16 cellular contexts compared by ENCODE assay signal in the genomic region with DNA sequence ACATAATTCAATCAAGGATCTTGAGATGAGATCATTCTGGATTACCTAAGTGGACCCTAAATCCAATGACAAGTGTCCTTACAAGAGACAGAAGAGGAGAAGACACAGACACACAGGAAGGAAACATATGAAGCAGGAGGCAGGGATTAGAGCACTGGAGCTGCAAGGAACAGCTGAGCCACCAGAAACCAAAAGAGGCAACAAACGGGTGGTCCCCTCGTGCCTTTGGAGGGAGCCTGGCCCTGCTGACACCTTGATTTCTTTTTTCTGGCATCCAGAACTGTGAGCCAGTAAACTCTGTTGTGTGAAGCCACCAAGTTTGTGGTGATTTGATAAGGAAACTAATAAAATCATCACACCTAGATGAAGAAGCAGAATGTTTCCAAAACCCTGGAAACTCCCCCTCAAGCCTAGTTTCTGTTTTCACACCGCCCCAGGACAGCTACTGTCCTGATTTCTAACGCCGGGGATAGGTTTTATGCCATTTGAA.
A peak's percentile ranks its signal among the peaks of the same experiment; 100 is the strongest.
DNase-seq lines count a peak whose midpoint lies in the region; ATAC-seq, FAIRE-seq and TF ChIP-seq lines count a peak whose summit lies in the region.
"Had no signal": no experiment of that assay in that cellular context is flagged by ENCODE, and none has a peak within 500 bp of the region (broad histone marks: within the 10 kb centered on the region; RNA-seq: fewer than 3 reads in every experiment).

No MANE protein-coding gene starts in this region.

- no peak overlapping the region for H3K14ac ChIP-seq in mesenchymal stem cell (ENCODE audit: low read length in 2 of 2)

- WGBS in heart right ventricle, 2 donors: 52 to 58% methylated on average over 5 of the region's 5 CpGs
- WGBS in mesenchymal stem cell: 64% methylated on average over 5 of the region's 5 CpGs

- H3K27ac ChIP-seq in heart right ventricle: peak overlapping the region in 8 of 10 donors; percentile 9 to 81 (median 43)
- peak overlapping the region; percentile 24 for H3K27ac ChIP-seq in astrocyte (ENCODE audit: low read depth, low read length)
- H3K27ac ChIP-seq in mesenchymal stem cell (ENCODE audit: low read length, poor library complexity, severe bottlenecking): no peak overlapping the region
- peak overlapping the region; percentile 50 for H3K27ac ChIP-seq in uterus
- no peak overlapping the region for H3K27ac ChIP-seq in PC-3 (ENCODE audit: low read length)
- H3K27ac ChIP-seq: epithelial cell of prostate, neutrophil had no signal

- H2BK5ac ChIP-seq in mesenchymal stem cell (ENCODE audit: low read depth, low read length, poor library complexity, severe bottlenecking): no peak overlapping the region

- H3K9me2 ChIP-seq in PC-3 (replicated peaks; ENCODE audit: low read length): no peaks in the 10 kb centered on the region

- H3K36me3 Mint-ChIP-seq in astrocyte (ENCODE audit: low read depth, unreplicated experiment): no peaks in the 10 kb centered on the region

- H3K4me3 ChIP-seq in heart right ventricle (peak overlapping the region in 5 of 10 donors; percentile 16 to 31 (median 30)), astrocyte (ENCODE audit: insufficient read depth, low read depth, low read length) (peak overlapping the region; percentile 43), mesenchymal stem cell (ENCODE audit: insufficient read depth in 1 of 2, low read depth in 1 of 2, low read length in 2 of 2) (peak overlapping the region in 1 of 2 experiments; percentile 71), uterus (no peak overlapping the region), PC-3 (ENCODE audit: low read length) (no peak overlapping the region)
- H3K4me3 ChIP-seq: lung had no signal

- H4K91ac ChIP-seq in mesenchymal stem cell (ENCODE audit: low read length): no peak overlapping the region

- DNase-seq in heart right ventricle (no peak), left ventricle myocardium superior (no peak), astrocyte (ENCODE audit: low read depth) (no peak), mesenchymal stem cell (peak; percentile 61), uterus (no peak), amniotic stem cell (lab: John Stamatoyannopoulos, UW) (no peak), PC-3 (no peak)
- DNase-seq: AML-193, NCI-H1048 had no signal

- H3F3A ChIP-seq in PC-3 (ENCODE audit: low read length, unreplicated experiment): no peaks in the 10 kb centered on the region

- no TSS peak for BruUV-seq in PC-3 (replicated peaks; lab: Mats Ljungman, UMichigan)

- H3K79me2 ChIP-seq in astrocyte (ENCODE audit: insufficient read depth, low read length): peaks cover 5% of the 10 kb centered on the region
- no peaks in the 10 kb centered on the region for H3K79me2 ChIP-seq in PC-3 (ENCODE audit: low read length)

- H2BK15ac ChIP-seq in mesenchymal stem cell (ENCODE audit: low read depth, poor library complexity, severe bottlenecking): no peak overlapping the region

- no peak for TF ChIP-seq POLR2A in uterus (IDR thresholded peaks at IDR 0.05)

- H3K4me2 ChIP-seq in astrocyte (ENCODE audit: low read length) (peak overlapping the region; percentile 77), mesenchymal stem cell (ENCODE audit: low read length, poor library complexity, severe bottlenecking) (no peak overlapping the region), PC-3 (ENCODE audit: low read length) (no peak overlapping the region)

- no peaks in the 10 kb centered on the region for H3K36me3 ChIP-seq in heart right ventricle
- H3K36me3 ChIP-seq in astrocyte (ENCODE audit: insufficient read depth, low read length): no peaks in the 10 kb centered on the region
- H3K36me3 ChIP-seq in mesenchymal stem cell (ENCODE audit: control insufficient read depth in 1 of 2, insufficient read depth in 2 of 2, low read depth in 1 of 2, low read length in 2 of 2): no peaks in the 10 kb centered on the region
- H3K36me3 ChIP-seq in uterus: no peaks in the 10 kb centered on the region
- no peaks in the 10 kb centered on the region for H3K36me3 ChIP-seq in PC-3 (ENCODE audit: low read depth, low read length)
- H3K36me3 ChIP-seq: neutrophil had no signal

- TF ChIP-seq CTCF in heart right ventricle (IDR thresholded peaks at IDR 0.05): no peak
- no peak for TF ChIP-seq CTCF in astrocyte (IDR thresholded peaks at IDR 0.05; ENCODE audit: insufficient read depth, low read depth, low read length)
- no peak for TF ChIP-seq CTCF in uterus (IDR thresholded peaks at IDR 0.05)
- no peak for TF ChIP-seq CTCF in PC-3 (conservative IDR thresholded peaks at IDR 0.05; ENCODE audit: low read depth, low read length)

- H2AK5ac ChIP-seq in mesenchymal stem cell (ENCODE audit: low read length, severe bottlenecking): no peak overlapping the region

- CTCF ChIA-PET in PC-3 (lab: Charles Lee): no interaction called here

- H3K27me3 ChIP-seq in heart right ventricle (no peaks in the 10 kb centered on the region), astrocyte (ENCODE audit: insufficient read depth, low read length) (no peaks in the 10 kb centered on the region), mesenchymal stem cell (ENCODE audit: control insufficient read depth in 1 of 2, insufficient read depth in 1 of 2, low read length in 2 of 2) (no peaks in the 10 kb centered on the region), uterus (no peaks in the 10 kb centered on the region), PC-3 (ENCODE audit: low read length) (no peaks in the 10 kb centered on the region)

- FAIRE-seq in astrocyte (lab: Jason Lieb, UNC): no peak
- FAIRE-seq: bronchial epithelial cell had no signal

- H3K27me3 Mint-ChIP-seq in astrocyte (ENCODE audit: low read depth, unreplicated experiment): no peaks in the 10 kb centered on the region

- H3K18ac ChIP-seq in mesenchymal stem cell (ENCODE audit: low read depth in 1 of 2, low read length in 2 of 2): peak overlapping the region in 1 of 2 experiments; percentile 16

- H4K8ac ChIP-seq in mesenchymal stem cell (ENCODE audit: low read length): no peak overlapping the region

- peaks cover 0 to 60% (median 47%) of the 10 kb centered on the region in 9 donors for H3K4me1 ChIP-seq in heart right ventricle
- H3K4me1 ChIP-seq in astrocyte (ENCODE audit: insufficient read depth, low read length): peaks cover 37% of the 10 kb centered on the region
- peaks cover 13% of the 10 kb centered on the region for H3K4me1 ChIP-seq in mesenchymal stem cell (ENCODE audit: control insufficient read depth, insufficient read depth, low read depth, low read length)
- H3K4me1 ChIP-seq in uterus: peaks cover 0 to 7% of the 10 kb centered on the region in 2 donors
- H3K4me1 ChIP-seq in PC-3 (ENCODE audit: insufficient read depth, low read length): no peaks in the 10 kb centered on the region

- POLR2A ChIA-PET in PC-3 (lab: Charles Lee; ENCODE audit: unreplicated experiment): no interaction called here

- H2AFZ ChIP-seq in astrocyte (ENCODE audit: low read depth, low read length) (no peak overlapping the region), mesenchymal stem cell (ENCODE audit: low read depth, low read length) (no peak overlapping the region), PC-3 (ENCODE audit: low read length) (no peak overlapping the region)

- peaks cover 14% of the 10 kb centered on the region for H3K79me1 ChIP-seq in mesenchymal stem cell (replicated peaks; ENCODE audit: low read length, poor library complexity, severe bottlenecking)

- no peaks in the 10 kb centered on the region for H3K9me3 Mint-ChIP-seq in astrocyte (ENCODE audit: unreplicated experiment)

- no peak overlapping the region for H3K27ac Mint-ChIP-seq in astrocyte (ENCODE audit: unreplicated experiment)
- H3K27ac Mint-ChIP-seq: activated T-helper 1 cell treated with anti-CD3 and anti-CD28 coated beads, Interleukin-12 subunit alpha, Interleukin-12 subunit beta, Interleukin-2, Interleukin-4 antibody, amounts not matched to agents 30 ng/mL and 10 ng/mL and 1 ng/mL, durations not matched to agents 14 hours and 24 hours and 36 hours had no signal

- H2BK120ac ChIP-seq in mesenchymal stem cell (ENCODE audit: low read depth, low read length): no peak overlapping the region

- H3K23ac ChIP-seq in mesenchymal stem cell (ENCODE audit: low read length in 2 of 2): no peak overlapping the region

- H3K4ac ChIP-seq in mesenchymal stem cell (ENCODE audit: low read depth in 1 of 2, low read length in 2 of 2): no peak overlapping the region

- H3K4me3 Mint-ChIP-seq in astrocyte (ENCODE audit: unreplicated experiment): no peak overlapping the region
- H3K4me3 Mint-ChIP-seq: activated T-helper 1 cell treated with anti-CD3 and anti-CD28 coated beads, Interleukin-12 subunit alpha, Interleukin-12 subunit beta, Interleukin-2, Interleukin-4 antibody, amounts not matched to agents 30 ng/mL and 10 ng/mL and 1 ng/mL, durations not matched to agents 14 hours and 24 hours and 36 hours had no signal

- no peak overlapping the region for H2BK12ac ChIP-seq in mesenchymal stem cell (ENCODE audit: low read length in 2 of 2)

- H3K9ac ChIP-seq in astrocyte (ENCODE audit: low read length) (peak overlapping the region; percentile 73), mesenchymal stem cell (ENCODE audit: low read length) (peak overlapping the region; percentile 50), PC-3 (ENCODE audit: low read length) (no peak overlapping the region)

- peaks cover 2% of the 10 kb centered on the region for H4K20me1 ChIP-seq in astrocyte (ENCODE audit: insufficient read depth, low read length)
- no peaks in the 10 kb centered on the region for H4K20me1 ChIP-seq in PC-3 (ENCODE audit: low read length)

- ATAC-seq in heart right ventricle (no peak), left ventricle myocardium superior (no peak), esophagus mucosa (no peak), PC-3 (no peak)
- ATAC-seq: activated CD4-positive, CD25-positive, alpha-beta regulatory T cell treated with anti-CD3 and anti-CD28 coated beads, Interleukin-2, amount 50 U/mL, for 24 hours had no signal

- intact Hi-C loops in heart right ventricle (cut with DNase I): loop anchor here in 6 of 10 donors (5.0 to 10.0 kb wide), 5 partner anchors 53 to 115 kb away; a partner anchor contains a TSS
- intact Hi-C loops in left ventricle myocardium superior (cut with micrococcal nuclease): loop anchor here (10.0 kb wide), 1 partner anchor 63 kb away; no protein-coding TSS in a partner anchor
- intact Hi-C loops in uterus (cut with DNase I; ENCODE audit: low total_unique reads): no loop called here
- intact Hi-C loops in PC-3 (cut with micrococcal nuclease): no loop called here

- peaks cover 13% of the 10 kb centered on the region for H3K4me1 Mint-ChIP-seq in astrocyte (ENCODE audit: low read depth, unreplicated experiment)

- H3K9me3 ChIP-seq in heart right ventricle: peaks cover 0 to 5% (median 0%) of the 10 kb centered on the region in 11 donors
- H3K9me3 ChIP-seq in astrocyte (ENCODE audit: insufficient read depth, low read depth, low read length): no peaks in the 10 kb centered on the region
- H3K9me3 ChIP-seq in mesenchymal stem cell (ENCODE audit: control insufficient read depth, low read length): no peaks in the 10 kb centered on the region
- H3K9me3 ChIP-seq in uterus: no peaks in the 10 kb centered on the region
- H3K9me3 ChIP-seq in PC-3 (ENCODE audit: low read length): no peaks in the 10 kb centered on the region
- H3K9me3 ChIP-seq: neutrophil had no signal

Comparison
In these comparisons a context has a peak if more than half of its experiments do, and no peak if none do; other contexts are left out.
1. H3K27ac ChIP-seq: peak in heart right ventricle (8 of 10), astrocyte (single experiment) and uterus (2 of 2); none in mesenchymal stem cell (single experiment) and PC-3 (single experiment).
2. intact Hi-C loops: an anchor here in heart right ventricle (5.0 to 10.0 kb wide) and left ventricle myocardium superior (10.0 kb wide); none called in uterus and PC-3.